In genomic region chr3:120348065-120348980, GRCh38 we compare ENCODE assay signal across 8 cellular contexts. TPM values are rescaled to one million over a fixed set of nuclear protein-coding genes. Genes with fewer than 3 reads are reported as not detected.
DNase-seq lines count a peak whose midpoint lies in the region; ATAC-seq and TF ChIP-seq lines count a peak whose summit lies in the region.

No MANE protein-coding gene starts in this region.

- H3K27me3 ChIP-seq in MG63 = no peaks in the 10 kb centered on the region

- H3K27ac ChIP-seq in HEK293 (ENCODE audit: extremely low read depth, low read depth, low read length) = peak overlapping the region; percentile 82

- peaks cover 12% of the 10 kb centered on the region for H3K4me1 ChIP-seq in HEK293 (ENCODE audit: control insufficient read depth, insufficient read depth, low read length)

- POLR2A ChIA-PET in HEK293 (lab: Yijun Ruan, JAX) (interaction anchor here (1.3 to 2.0 kb wide), 4 partner anchors 12 to 254 kb away, joined by 4 to 13 read pairs (median 8); partner anchors contain the start of gene GSK3B), MCF 10A (lab: Yijun Ruan, JAX) (interaction anchor here (0.6 to 4.3 kb wide), 30 partner anchors 8 to 1401 kb away, joined by 3 to 76 read pairs (median 4); partner anchors contain the start of genes GOLGB1, GSK3B, NDUFB4 and TIMMDC1)

- no peak for DNase-seq in MG63
- peak; percentile 41 to 45 (median 41) for DNase-seq in T-helper 17 cell
- peak; percentile 13 for DNase-seq in MCF 10A (ENCODE audit: unreplicated experiment)
- peak; percentile 39 for DNase-seq in kidney tubule cell (ENCODE audit: low spot score)
- DNase-seq in stimulated activated CD4-positive, alpha-beta T cell treated with anti-CD3 and anti-CD28 coated beads, TNF-alpha, amount 100 ng/mL, for 48 hours (ENCODE audit: low read depth in 3 of 3) = peak; percentile 23 to 40 (median 30)
- no peak for DNase-seq in middle frontal gyrus (ENCODE audit: extremely low spot score, low spot score)

- no peaks in the 10 kb centered on the region for H3K9me3 ChIP-seq in HEK293 (ENCODE audit: control insufficient read depth, insufficient read depth, low read depth, low read length)
- H3K9me3 ChIP-seq in MG63 = peaks cover 2% of the 10 kb centered on the region; the same call in 1 of the 2 replicates
- H3K9me3 ChIP-seq in T-helper 17 cell (ENCODE audit: control insufficient read depth, low read length, poor library complexity, severe bottlenecking) = no peaks in the 10 kb centered on the region

- H3K4me1 Mint-ChIP-seq in T-helper 17 cell (peaks cover 39% of the 10 kb centered on the region), MCF 10A (ENCODE audit: insufficient read depth, unreplicated experiment) (peaks cover 34% of the 10 kb centered on the region)

- H3K27me3 Mint-ChIP-seq in T-helper 17 cell (no peaks in the 10 kb centered on the region), MCF 10A (ENCODE audit: insufficient read depth, unreplicated experiment) (no peaks in the 10 kb centered on the region)

- peak overlapping the region; percentile 81 for H3K27ac Mint-ChIP-seq in T-helper 17 cell
- H3K27ac Mint-ChIP-seq in MCF 10A (ENCODE audit: low read depth, unreplicated experiment) = peak overlapping the region; percentile 83

- peak overlapping the region; percentile 91 for H3K4me3 ChIP-seq in HEK293 (ENCODE audit: low read depth, low read length)
- H3K4me3 ChIP-seq in MG63 = peak overlapping the region; percentile 89

- BruUV-seq in MCF 10A (replicated peaks; lab: Mats Ljungman, UMichigan) = TSS peak; percentile 36

- CTCF ChIA-PET in HEK293 (lab: Yijun Ruan, JAX) = interaction anchor here (0.5 to 1.2 kb wide), 7 partner anchors 11 to 69 kb away, joined by 3 to 7 read pairs (median 3); no protein-coding TSS in a partner anchor
- CTCF ChIA-PET in MCF 10A (lab: Yijun Ruan, JAX) = interaction anchor here (0.5 to 6.1 kb wide), 16 partner anchors 9 to 826 kb away, joined by 3 to 63 read pairs (median 4); no protein-coding TSS in a partner anchor

- ATAC-seq in GM18502 (IDR thresholded peaks at IDR 0.05; ENCODE audit: poor library complexity, unreplicated experiment) (peak; percentile 53), T-helper 17 cell (peak; percentile 62)

- TF ChIP-seq CTCF in HEK293 (tag by site-specific recombination; IDR thresholded peaks at IDR 0.05) (no peak), MCF 10A (IDR thresholded peaks at IDR 0.05; ENCODE audit: unreplicated experiment) (no peak)

- H3K36me3 Mint-ChIP-seq in T-helper 17 cell (ENCODE audit: low read depth) (peaks cover 4% of the 10 kb centered on the region), MCF 10A (ENCODE audit: insufficient read depth, unreplicated experiment) (peaks cover 31% of the 10 kb centered on the region)

- no peaks in the 10 kb centered on the region for H3K9me3 Mint-ChIP-seq in MCF 10A (ENCODE audit: unreplicated experiment)

- H3K36me3 ChIP-seq in HEK293 (ENCODE audit: control insufficient read depth in 2 of 2, insufficient read depth in 1 of 2, low read length in 2 of 2) = peaks cover 0 to 16% of the 10 kb centered on the region in 2 experiments; a peak in 1 of 3 replicates
- H3K36me3 ChIP-seq in MG63 = peaks cover 46% of the 10 kb centered on the region

- intact Hi-C loops in MCF 10A (cut with micrococcal nuclease) = loop anchor here (2.0 to 10.0 kb wide), 3 partner anchors 210 to 394 kb away; partner anchors contain the start of genes GSK3B, GTF2E1 and RABL3

- H3K4me3 Mint-ChIP-seq in T-helper 17 cell (peak overlapping the region; percentile 90), MCF 10A (ENCODE audit: unreplicated experiment) (peak overlapping the region; percentile 77)

TF ChIP-seq in HEK293, 187 proteins besides CTCF, POLR2A, EP300 and RAD21:
- TF ChIP-seq ZXDB (tag by site-specific recombination; IDR thresholded peaks at IDR 0.05) (0 out of 2 replicates have a peak, but pooled peaks have one; percentile 7), ZNF596 (tag by site-specific recombination; IDR thresholded peaks at IDR 0.05) (no peak), KLF1 (tag by site-specific recombination; IDR thresholded peaks at IDR 0.05) (peak; percentile 71)

RNA-seq across cellular contexts. Expression of gene LRRC58, which starts 0.8 kb away (rescaled TPM):
- total RNA-seq in MG63 (2014; rRNA removed; shearing (Covaris generic); ENCODE audit: low replicate concordance) = 23.2 and 37.0 TPM in 2 replicates
- total RNA-seq in T-helper 17 cell = 10 to 100 TPM; 14.1 to 15.4 TPM
- 25.8 and 28.8 TPM in 2 replicates for total RNA-seq in MCF 10A (2022)

Comparison
In these comparisons a context has a peak if more than half of its experiments do, and no peak if none do; other contexts are left out.
1. DNase-seq: peak in T-helper 17 cell (3 of 3), MCF 10A (single experiment), kidney tubule cell (single experiment) and stimulated activated CD4-positive, alpha-beta T cell treated with anti-CD3 and anti-CD28 coated beads, TNF-alpha, amount 100 ng/mL, for 48 hours (3 of 3); none in MG63 (single experiment) and middle frontal gyrus (single experiment).